14 cellular contexts compared by ENCODE assay signal in genomic region chr5:150153483-150153882, GRCh38. TPM values are rescaled to one million over a fixed set of nuclear protein-coding genes. Genes with fewer than 3 reads are reported as not detected.
DNase-seq lines count a peak whose midpoint lies in the region; TF ChIP-seq lines count a peak whose summit lies in the region.
"Had no signal": no experiment of that assay in that cellular context is flagged by ENCODE, and none has a peak within 500 bp of the region (broad histone marks: within the 10 kb centered on the region; RNA-seq: fewer than 3 reads in every experiment).

No MANE protein-coding gene starts in this region.

- peaks cover 69% of the 10 kb centered on the region for H3K27me3 Mint-ChIP-seq in activated naive CD4-positive, alpha-beta T cell treated with anti-CD3 and anti-CD28 coated beads, Interleukin-2, amount 10 ng/mL, durations not matched to agents 7 days and 5 days

- WGBS in GM23248 (ENCODE audit: low coverage in 1 of 2, low lambda C conversion rate in 2 of 2, missing lambda C conversion rate in 2 of 2), 2 experiments = 7 to 10% methylated on average over 2 of the region's 2 CpGs
- WGBS in mesendoderm (ENCODE audit: extremely low coverage, insufficient coverage, low lambda C conversion rate) = no CpG with 5 or more reads among the region's 2 CpGs

- H3K9ac ChIP-seq in GM23248 = peak overlapping the region; percentile 90
- peak overlapping the region; percentile 9 for H3K9ac ChIP-seq in mesendoderm (ENCODE audit: low read length)
- peak overlapping the region in 1 of 2 donors; percentile 29 for H3K9ac ChIP-seq in stomach smooth muscle (ENCODE audit: low read length in 2 of 2)

- H3K27me3 ChIP-seq in GM23248 (replicated peaks; ENCODE audit: insufficient read depth) (no peaks in the 10 kb centered on the region), mesendoderm (ENCODE audit: insufficient read depth, low read length, poor library complexity) (no peaks in the 10 kb centered on the region), stomach smooth muscle (ENCODE audit: control insufficient read depth in 1 of 2, insufficient read depth in 2 of 2, low read length in 2 of 2) (no peaks in the 10 kb centered on the region)

- H3K36me3 ChIP-seq in GM23248 (ENCODE audit: low read depth) = no peaks in the 10 kb centered on the region
- no peaks in the 10 kb centered on the region for H3K36me3 ChIP-seq in mesendoderm (ENCODE audit: control insufficient read depth, insufficient read depth, low read length)
- no peaks in the 10 kb centered on the region for H3K36me3 ChIP-seq in stomach smooth muscle (ENCODE audit: control insufficient read depth in 2 of 2, insufficient read depth in 2 of 2, low read length in 2 of 2)
- H3K36me3 ChIP-seq: neutrophil had no signal

- no peaks in the 10 kb centered on the region for H3K9me2 ChIP-seq in GM23248 (ENCODE audit: insufficient read depth)

- no peak for TF ChIP-seq CTCF in cardiac fibroblast (IDR thresholded peaks at IDR 0.05; ENCODE audit: low read depth, low read length)

- no peak overlapping the region for H3K23ac ChIP-seq in mesendoderm (ENCODE audit: low read length)

- H2AK5ac ChIP-seq in mesendoderm (ENCODE audit: low read length) = no peak overlapping the region

- H3K9me3 Mint-ChIP-seq in activated naive CD4-positive, alpha-beta T cell treated with anti-CD3 and anti-CD28 coated beads, Interleukin-2, amount 10 ng/mL, durations not matched to agents 7 days and 5 days = no peaks in the 10 kb centered on the region
- H3K9me3 Mint-ChIP-seq: activated naive CD8-positive, alpha-beta T cell treated with anti-CD3 and anti-CD28 coated beads, Interleukin-2, amount 50 U/mL, for 24 hours had no signal

- no peak for DNase-seq in GM23248
- no peak for DNase-seq in cardiac fibroblast (ENCODE audit: low read depth in 2 of 2)
- no peak for DNase-seq in mesendoderm
- no peak for DNase-seq in stimulated activated CD4-positive, alpha-beta T cell treated with anti-CD3 and anti-CD28 coated beads, Interleukin-4, amount 100 ng/mL, for 24 hours
- no peak for DNase-seq in NCI-H226
- no peak for DNase-seq in activated naive CD4-positive, alpha-beta T cell treated with anti-CD3 and anti-CD28 coated beads, Interleukin-2, amount 10 ng/mL, durations not matched to agents 7 days and 5 days
- no peak for DNase-seq in mesenteric fat pad (ENCODE audit: low spot score)
- DNase-seq: activated naive CD8-positive, alpha-beta T cell treated with anti-CD3 and anti-CD28 coated beads, Interleukin-2, amount 50 U/mL, for 24 hours; NCI-H187 treated with DMSO at 0.1 percent for 48 hours had no signal

- peaks cover 61% of the 10 kb centered on the region for H3F3A ChIP-seq in GM23248 (ENCODE audit: insufficient read depth)

- no peak overlapping the region for H3K4me3 Mint-ChIP-seq in activated naive CD4-positive, alpha-beta T cell treated with anti-CD3 and anti-CD28 coated beads, Interleukin-2, amount 10 ng/mL, durations not matched to agents 7 days and 5 days
- H3K4me3 Mint-ChIP-seq: activated naive CD8-positive, alpha-beta T cell treated with anti-CD3 and anti-CD28 coated beads, Interleukin-2, amount 50 U/mL, for 24 hours had no signal

- H3K4me3 ChIP-seq in GM23248 (peak overlapping the region; percentile 96), cardiac fibroblast (replicated peaks in 1 of 2; ENCODE audit: low read depth in 2 of 2, low read length in 2 of 2) (peak overlapping the region; percentile 77 to 81), mesendoderm (ENCODE audit: low read length) (no peak overlapping the region), stomach smooth muscle (ENCODE audit: low read length in 2 of 2) (peak overlapping the region in 1 of 2 donors; percentile 81)

- H3K4me2 ChIP-seq in GM23248 (ENCODE audit: unreplicated experiment) (peak overlapping the region; percentile 99), mesendoderm (ENCODE audit: low read length) (no peak overlapping the region)

- H3K56ac ChIP-seq in mesendoderm (ENCODE audit: low read length) = peak overlapping the region; percentile 0

- H3K79me2 ChIP-seq in GM23248 (ENCODE audit: insufficient read depth) (peaks cover 70% of the 10 kb centered on the region), mesendoderm (ENCODE audit: control insufficient read depth, insufficient read depth, low read length) (no peaks in the 10 kb centered on the region)

- no peak overlapping the region for H3K27ac Mint-ChIP-seq in activated naive CD4-positive, alpha-beta T cell treated with anti-CD3 and anti-CD28 coated beads, Interleukin-2, amount 10 ng/mL, durations not matched to agents 7 days and 5 days
- H3K27ac Mint-ChIP-seq: activated naive CD8-positive, alpha-beta T cell treated with anti-CD3 and anti-CD28 coated beads, Interleukin-2, amount 50 U/mL, for 24 hours had no signal

- peaks cover 61% of the 10 kb centered on the region for H3K4me1 ChIP-seq in GM23248 (ENCODE audit: insufficient read depth)
- H3K4me1 ChIP-seq in mesendoderm (ENCODE audit: control insufficient read depth, low read depth, low read length) = peaks cover 9% of the 10 kb centered on the region
- H3K4me1 ChIP-seq in stomach smooth muscle (ENCODE audit: control insufficient read depth, insufficient read depth, low read length) = peaks cover 33% of the 10 kb centered on the region

- no peak overlapping the region for H2BK15ac ChIP-seq in mesendoderm (replicated peaks; ENCODE audit: low read depth)

- no peak overlapping the region for H2AFZ ChIP-seq in GM23248

- no peaks in the 10 kb centered on the region for H3K79me1 ChIP-seq in mesendoderm (ENCODE audit: low read length)

- peak overlapping the region; percentile 2 for H3K18ac ChIP-seq in mesendoderm (ENCODE audit: low read length)

- H3K27ac ChIP-seq in GM23248 (peak overlapping the region; percentile 76), mesendoderm (ENCODE audit: low read depth, low read length) (peak overlapping the region; percentile 3), stomach smooth muscle (ENCODE audit: low read length) (peak overlapping the region; percentile 31)
- H3K27ac ChIP-seq: neutrophil had no signal

- no peak overlapping the region for H4K8ac ChIP-seq in mesendoderm (ENCODE audit: low read depth, low read length)

- in situ Hi-C loops in GM23248 (cut with MboI) = no loop called here

- H4K20me1 ChIP-seq in GM23248 (ENCODE audit: insufficient read depth) = peaks cover 3% of the 10 kb centered on the region; the same call in 1 of the 2 replicates

- no peak overlapping the region for H2BK5ac ChIP-seq in mesendoderm (ENCODE audit: low read length)

- H4K5ac ChIP-seq in mesendoderm (ENCODE audit: low read length) = no peak overlapping the region

- peak overlapping the region; percentile 38 for H3K4ac ChIP-seq in mesendoderm (ENCODE audit: low read depth, low read length)

- peaks cover 39% of the 10 kb centered on the region for H3K4me1 Mint-ChIP-seq in activated naive CD4-positive, alpha-beta T cell treated with anti-CD3 and anti-CD28 coated beads, Interleukin-2, amount 10 ng/mL, durations not matched to agents 7 days and 5 days

- no peaks in the 10 kb centered on the region for H3K9me3 ChIP-seq in GM23248 (ENCODE audit: low read depth)
- no peaks in the 10 kb centered on the region for H3K9me3 ChIP-seq in stomach smooth muscle (ENCODE audit: control insufficient read depth in 2 of 2, low read length in 2 of 2)
- H3K9me3 ChIP-seq: neutrophil had no signal

- CTCF ChIA-PET in activated naive CD4-positive, alpha-beta T cell treated with anti-CD3 and anti-CD28 coated beads, Interleukin-2, amount 10 ng/mL, durations not matched to agents 7 days and 5 days (lab: Charles Lee) = interaction anchor here (1.0 to 1.2 kb wide), 2 partner anchors 9 to 10 kb away, joined by 3 read pairs; no protein-coding TSS in a partner anchor

- H2BK120ac ChIP-seq in mesendoderm (ENCODE audit: low read depth, low read length) = no peak overlapping the region

- H3K36me3 Mint-ChIP-seq in activated naive CD4-positive, alpha-beta T cell treated with anti-CD3 and anti-CD28 coated beads, Interleukin-2, amount 10 ng/mL, durations not matched to agents 7 days and 5 days = no peaks in the 10 kb centered on the region

RNA-seq across cellular contexts. Expression of gene PDGFRB, which starts 2.2 kb away (rescaled TPM):
- total RNA-seq in GM23248 (2014; rRNA removed; shearing (Covaris generic)) = 189 and 205 TPM in 2 replicates
- 155 and 163 TPM in 2 replicates for polyA plus RNA-seq in GM23248 (2016; fragmentation: Nextera tagmentation; extraction: Ambion mirVana)
- 15.5 TPM for polyA plus RNA-seq in mesendoderm (2013, experiment 1 of 2)
- 14.7 TPM for polyA plus RNA-seq in mesendoderm (2013, experiment 2 of 2)
- 201 TPM for total RNA-seq in mesenteric fat pad

RNA-seq across cellular contexts. Expression of gene CDX1, which starts 13.1 kb away (rescaled TPM):
- not detected in 2 replicates for total RNA-seq in GM23248 (2014; rRNA removed; shearing (Covaris generic))
- 0.19 TPM in 1 of 2 replicates, not detected in the other for polyA plus RNA-seq in GM23248 (2016; fragmentation: Nextera tagmentation; extraction: Ambion mirVana)
- 4.8 TPM for polyA plus RNA-seq in mesendoderm (2013, experiment 1 of 2)
- 4.8 TPM for polyA plus RNA-seq in mesendoderm (2013, experiment 2 of 2)
- 0.35 TPM for total RNA-seq in mesenteric fat pad
- total RNA-seq: activated CD8-positive, alpha-beta memory T cell treated with anti-CD3 and anti-CD28 coated beads for 36 hours; endothelial cell of umbilical vein; T-helper 2 cell treated with Interferon-gamma antibody and Interleukin-4, amounts not matched to agents 100 ng/mL and 5 ng/mL, for 36 hours had no signal
- polyA plus RNA-seq: endothelial cell of umbilical vein had no signal

RNA-seq across cellular contexts. Expression of gene SLC6A7, which starts 36.4 kb away (rescaled TPM):
- total RNA-seq in GM23248 (2014; rRNA removed; shearing (Covaris generic)) = not detected in 2 replicates
- not detected in 2 replicates for polyA plus RNA-seq in GM23248 (2016; fragmentation: Nextera tagmentation; extraction: Ambion mirVana)
- polyA plus RNA-seq in mesendoderm (2013, experiment 1 of 2) = 0.01 TPM
- 0.04 TPM for polyA plus RNA-seq in mesendoderm (2013, experiment 2 of 2)
- not detected for total RNA-seq in mesenteric fat pad
- total RNA-seq: activated CD8-positive, alpha-beta memory T cell treated with anti-CD3 and anti-CD28 coated beads for 36 hours; endothelial cell of umbilical vein; T-helper 2 cell treated with Interferon-gamma antibody and Interleukin-4, amounts not matched to agents 100 ng/mL and 5 ng/mL, for 36 hours had no signal
- polyA plus RNA-seq: endothelial cell of umbilical vein had no signal

Comparison
In these comparisons a context has a peak if more than half of its experiments do, and no peak if none do; other contexts are left out.
1. H3K27ac ChIP-seq: peak in every context shown above with its lines; median percentile 76 in GM23248; 31 in stomach smooth muscle; 3 in mesendoderm.